Comparison of ENCODE assay signal across 15 cellular contexts in the genomic region with DNA sequence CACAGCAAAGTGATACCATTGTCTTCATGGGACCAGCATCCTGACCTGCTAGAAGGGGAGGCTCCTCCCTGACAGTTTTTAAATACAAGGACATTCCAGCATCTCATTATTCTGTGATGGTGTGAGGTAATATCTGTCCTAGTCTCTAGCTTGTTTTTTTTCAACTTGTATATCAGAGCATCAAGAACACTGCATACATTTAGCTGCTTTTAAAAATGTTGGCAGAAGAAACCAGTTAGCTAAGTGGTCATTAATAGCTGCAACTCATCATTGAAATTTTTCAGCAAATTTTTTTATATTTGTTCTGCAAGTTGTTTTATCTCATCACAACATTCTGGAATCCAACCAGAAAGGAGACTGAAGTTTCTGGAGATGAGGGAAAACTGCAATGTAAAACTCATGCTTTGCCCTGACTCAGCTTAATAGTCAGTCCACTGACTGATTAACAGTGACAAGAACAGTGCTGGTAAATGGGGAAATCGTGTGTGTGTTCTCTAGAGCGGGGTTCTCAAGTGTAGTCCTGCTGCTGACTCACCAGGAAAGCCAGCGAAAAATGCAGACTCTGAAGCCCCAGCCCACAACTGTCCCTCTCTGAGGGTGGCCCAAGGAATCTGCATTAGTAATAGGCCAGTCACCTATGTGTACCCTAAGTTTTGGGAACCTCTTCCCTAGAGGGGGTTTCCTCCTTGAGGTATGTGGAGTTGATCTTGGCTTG. TPM values are rescaled to one million over a fixed set of nuclear protein-coding genes. Genes with fewer than 3 reads are reported as not detected.
DNase-seq lines count a peak whose midpoint lies in the region; ATAC-seq and TF ChIP-seq lines count a peak whose summit lies in the region.
"Had no signal": no experiment of that assay in that cellular context is flagged by ENCODE, and none has a peak within 500 bp of the region (broad histone marks: within the 10 kb centered on the region; RNA-seq: fewer than 3 reads in every experiment).

No MANE protein-coding gene starts in this region.

- no peak for TF ChIP-seq POLR2A in gastroesophageal sphincter (IDR thresholded peaks at IDR 0.05)

- H3K27ac ChIP-seq in gastroesophageal sphincter, result peak overlapping the region in 1 of 4 donors; percentile 31
- H3K27ac ChIP-seq: colonic mucosa had no signal

- TF ChIP-seq EP300 in gastroesophageal sphincter (IDR thresholded peaks at IDR 0.05), result no peak

- TF ChIP-seq CTCF in gastroesophageal sphincter (IDR thresholded peaks at IDR 0.05) (no peak), nephron progenitor cell (IDR thresholded peaks at IDR 0.05) (no peak)

- no peak overlapping the region for H3K27ac Mint-ChIP-seq in nephron progenitor cell
- H3K27ac Mint-ChIP-seq: activated naive CD4-positive, alpha-beta T cell treated with anti-CD3 and anti-CD28 coated beads, Interleukin-2, amount 50 U/mL, for 24 hours; stimulated activated naive CD8-positive, alpha-beta T cell treated with anti-CD3 and anti-CD28 coated beads, Interleukin-15, Interleukin-2, amounts not matched to agents 100 ng/mL and 50 ng/mL, for 24 hours; WTC11 had no signal

- DNase-seq in EL, result peak; percentile 67
- peak; percentile 60 for DNase-seq in RPMI7951 (ENCODE audit: low read depth)
- DNase-seq in fibroblast of gingiva (ENCODE audit: low read depth), result peak; percentile 86
- DNase-seq in retina, result peak; percentile 52
- no peak for DNase-seq in dermis blood vessel endothelial cell
- no peak for DNase-seq in nephron progenitor cell
- DNase-seq in NCI-H2171 (lab: John Stamatoyannopoulos, UW), result no peak
- DNase-seq: colonic mucosa, COR-L47, MM.1S, NCI-H2171 treated with DMSO at 0.1 percent for 48 hours had no signal

- H3K4me1 Mint-ChIP-seq in nephron progenitor cell, result no peaks in the 10 kb centered on the region
- H3K4me1 Mint-ChIP-seq: activated naive CD4-positive, alpha-beta T cell treated with anti-CD3 and anti-CD28 coated beads, Interleukin-2, amount 50 U/mL, for 24 hours; WTC11 had no signal

- WGBS in gastroesophageal sphincter (ENCODE audit: low coverage in 1 of 2), 2 donors, result 17 to 39% methylated on average over 1 to 2 of the region's 3 CpGs

- H3K27me3 Mint-ChIP-seq in nephron progenitor cell (ENCODE audit: low read depth, poor library complexity), result peaks cover 12% of the 10 kb centered on the region
- H3K27me3 Mint-ChIP-seq: activated naive CD4-positive, alpha-beta T cell treated with anti-CD3 and anti-CD28 coated beads, Interleukin-2, amount 50 U/mL, for 24 hours; stimulated activated naive CD8-positive, alpha-beta T cell treated with anti-CD3 and anti-CD28 coated beads, Interleukin-15, Interleukin-2, amounts not matched to agents 100 ng/mL and 50 ng/mL, for 24 hours had no signal

- no peak overlapping the region for H3K4me3 ChIP-seq in gastroesophageal sphincter
- H3K4me3 ChIP-seq: colonic mucosa had no signal

- H3K36me3 ChIP-seq in gastroesophageal sphincter, result peaks cover 0 to 7% of the 10 kb centered on the region in 2 donors
- H3K36me3 ChIP-seq: colonic mucosa had no signal

- H3K9me3 Mint-ChIP-seq in nephron progenitor cell, result no peaks in the 10 kb centered on the region
- H3K9me3 Mint-ChIP-seq: activated naive CD4-positive, alpha-beta T cell treated with anti-CD3 and anti-CD28 coated beads, Interleukin-2, amount 50 U/mL, for 24 hours; stimulated activated naive CD8-positive, alpha-beta T cell treated with anti-CD3 and anti-CD28 coated beads, Interleukin-15, Interleukin-2, amounts not matched to agents 100 ng/mL and 50 ng/mL, for 24 hours; WTC11 had no signal

- H3K4me1 ChIP-seq in gastroesophageal sphincter, result peaks cover 0 to 14% (median 0%) of the 10 kb centered on the region in 3 donors
- H3K4me1 ChIP-seq: colonic mucosa had no signal

- no peaks in the 10 kb centered on the region for H3K27me3 ChIP-seq in gastroesophageal sphincter
- H3K27me3 ChIP-seq: colonic mucosa had no signal

- H3K36me3 Mint-ChIP-seq in nephron progenitor cell (ENCODE audit: low read depth), result no peaks in the 10 kb centered on the region
- H3K36me3 Mint-ChIP-seq: activated naive CD4-positive, alpha-beta T cell treated with anti-CD3 and anti-CD28 coated beads, Interleukin-2, amount 50 U/mL, for 24 hours; WTC11 had no signal

- no peak for ATAC-seq in gastroesophageal sphincter
- ATAC-seq: WTC11 had no signal

- no peaks in the 10 kb centered on the region for H3K9me3 ChIP-seq in gastroesophageal sphincter
- H3K9me3 ChIP-seq: colonic mucosa had no signal

- no peak overlapping the region for H3K4me3 Mint-ChIP-seq in nephron progenitor cell
- H3K4me3 Mint-ChIP-seq: activated naive CD4-positive, alpha-beta T cell treated with anti-CD3 and anti-CD28 coated beads, Interleukin-2, amount 50 U/mL, for 24 hours; stimulated activated naive CD8-positive, alpha-beta T cell treated with anti-CD3 and anti-CD28 coated beads, Interleukin-15, Interleukin-2, amounts not matched to agents 100 ng/mL and 50 ng/mL, for 24 hours; WTC11 had no signal

RNA-seq across cellular contexts. Expression of a gene that starts 17.9 kb away (rescaled TPM):
- 1.6 and 2.2 TPM in 2 replicates for total RNA-seq in RPMI7951 (2014; rRNA removed; shearing (Covaris generic))
- 0.17 and 1.3 TPM in 2 replicates for total RNA-seq in dermis blood vessel endothelial cell
- 10 to 100 TPM in 3 of 4 donors, 1 to 10 TPM in 1; 8.5 to 18.6 (median 12.4) TPM for total RNA-seq in gastroesophageal sphincter

RNA-seq across cellular contexts. Expression of a gene that starts 44.4 kb away (rescaled TPM):
- total RNA-seq in RPMI7951 (2014; rRNA removed; shearing (Covaris generic)), result 69.5 and 99.8 TPM in 2 replicates
- total RNA-seq in dermis blood vessel endothelial cell, result 23.5 and 33.4 TPM in 2 replicates
- total RNA-seq in gastroesophageal sphincter, result 10 to 100 TPM; 16.7 to 39.4 (median 30.3) TPM

Comparison
In these comparisons a context has a peak if more than half of its experiments do, and no peak if none do; other contexts are left out.
1. DNase-seq: peak in EL (single experiment), RPMI7951 (single experiment), fibroblast of gingiva (single experiment) and retina (single experiment); none in dermis blood vessel endothelial cell (single experiment), nephron progenitor cell (single experiment) and NCI-H2171 (single experiment).